Comparison of ENCODE assay signal across 10 cellular contexts in genomic region chr18:62485684-62486083, GRCh38. TPM values are rescaled to one million over a fixed set of nuclear protein-coding genes. Genes with fewer than 3 reads are reported as not detected.
DNase-seq lines count a peak whose midpoint lies in the region; ATAC-seq, FAIRE-seq and TF ChIP-seq lines count a peak whose summit lies in the region.
"Had no signal": no experiment of that assay in that cellular context is flagged by ENCODE, and none has a peak within 500 bp of the region (broad histone marks: within the 10 kb centered on the region; RNA-seq: fewer than 3 reads in every experiment).

No MANE protein-coding gene starts in this region.

- no TSS peak for BruUV-seq in Panc1 (replicated peaks; lab: Mats Ljungman, UMichigan)

- TF ChIP-seq CTCF in Panc1 (IDR thresholded peaks at IDR 0.05) (no peak), fibroblast of pulmonary artery (IDR thresholded peaks at IDR 0.05; ENCODE audit: low read length, missing control alignments) (no peak), chondrocyte (IDR thresholded peaks at IDR 0.05) (no peak)

- H3K27me3 ChIP-seq in Panc1 (ENCODE audit: control insufficient read depth, insufficient read depth, low read length) = no peaks in the 10 kb centered on the region
- H3K27me3 ChIP-seq in small intestine (ENCODE audit: control insufficient read depth in 2 of 2, insufficient read depth in 2 of 2, low read length in 2 of 2) = peaks cover 0 to 3% of the 10 kb centered on the region in 2 donors
- H3K27me3 ChIP-seq in HAP-1 (ENCODE audit: low read depth) = no peaks in the 10 kb centered on the region

- no peak overlapping the region for H3K4me3 Mint-ChIP-seq in chondrocyte (ENCODE audit: unreplicated experiment)

- H3K9me3 ChIP-seq in Panc1 (ENCODE audit: control insufficient read depth, insufficient read depth, low read depth, low read length) = peaks cover 1% of the 10 kb centered on the region; the same call in 1 of the 2 replicates
- no peaks in the 10 kb centered on the region for H3K9me3 ChIP-seq in small intestine (ENCODE audit: control insufficient read depth, low read depth)
- 0 out of 2 replicates have a peak, but pooled peaks cover 2% of the 10 kb centered on the region for H3K9me3 ChIP-seq in HAP-1

- H3K4me3 ChIP-seq in Panc1 (ENCODE audit: low read depth in 2 of 2, low read length in 2 of 2) = peak overlapping the region in 1 of 2 experiments; percentile 46; a peak in 2 of 4 replicates
- H3K4me3 ChIP-seq in fibroblast of pulmonary artery (replicated peaks; ENCODE audit: low read depth, low read length) = no peak overlapping the region
- no peak overlapping the region for H3K4me3 ChIP-seq in small intestine (ENCODE audit: low read depth in 1 of 2, low read length in 2 of 2)
- H3K4me3 ChIP-seq in HAP-1 = no peak overlapping the region

- H3K27ac ChIP-seq in Panc1 (ENCODE audit: low read length) (peak overlapping the region; percentile 76), small intestine (ENCODE audit: low read depth in 1 of 2, low read length in 1 of 2) (peak overlapping the region; percentile 66 to 81)

- no peak overlapping the region for H3K27ac Mint-ChIP-seq in chondrocyte (ENCODE audit: unreplicated experiment)

- H3K27me3 Mint-ChIP-seq in chondrocyte (ENCODE audit: low read depth) = peaks cover 8% of the 10 kb centered on the region

- CTCF ChIA-PET in Panc1 (lab: Charles Lee) = no interaction called here

- peak; percentile 92 for ATAC-seq in Panc1
- ATAC-seq in HG03039 (IDR thresholded peaks at IDR 0.05; ENCODE audit: unreplicated experiment) = no peak

- no peaks in the 10 kb centered on the region for H3K36me3 ChIP-seq in Panc1 (ENCODE audit: control insufficient read depth, insufficient read depth, low read length)
- H3K36me3 ChIP-seq in small intestine (ENCODE audit: control insufficient read depth in 2 of 2, insufficient read depth in 2 of 2, low read length in 2 of 2) = no peaks in the 10 kb centered on the region
- H3K36me3 ChIP-seq in HAP-1 (replicated peaks) = no peaks in the 10 kb centered on the region

- peaks cover 5% of the 10 kb centered on the region for H3K36me3 Mint-ChIP-seq in chondrocyte (ENCODE audit: low read depth)

- DNase-seq in SIG-M5 treated with dmso at 0.1 percent for 504 hours (lab: John Stamatoyannopoulos, UW; ENCODE audit: unreplicated experiment) (peak; percentile 40), SIG-M5 (lab: John Stamatoyannopoulos, UW) (no peak), Panc1 (ENCODE audit: low read depth, low spot score) (peak; percentile 67), fibroblast of pulmonary artery (ENCODE audit: low read depth) (peak; percentile 83), small intestine (peak; percentile 82), chondrocyte (ENCODE audit: low spot score) (no peak), HAP-1 (ENCODE audit: low spot score in 2 of 2) (no peak)
- DNase-seq: activated effector memory CD4-positive, alpha-beta T cell treated with anti-CD3 and anti-CD28 coated beads, Interleukin-2, amount 50 U/mL, for 16 hours; left cardiac atrium had no signal

- POLR2A ChIA-PET in Panc1 (lab: Charles Lee) = interaction anchor here (0.5 kb wide), 1 partner anchor 28 kb away, joined by 3 read pairs; no protein-coding TSS in a partner anchor

- no peak for FAIRE-seq in small intestine (lab: Jason Lieb, UNC)

- 7 to 35% (median 35%) methylated on average over 9 of the region's 9 CpGs for WGBS in small intestine, 3 donors

- H3K9me3 Mint-ChIP-seq in chondrocyte (ENCODE audit: low read depth) = peaks cover 13% of the 10 kb centered on the region

- in situ Hi-C loops in Panc1 (cut with HindIII; ENCODE audit: low pct_unique_long_range_greater_than_20kb, low sequenced_read_pairs) = no loop called here
- in situ Hi-C loops in HAP-1 (cut with MboI; ENCODE audit: low sequenced_read_pairs) = no loop called here

- peaks cover 12% of the 10 kb centered on the region for H3K4me1 ChIP-seq in Panc1 (ENCODE audit: control insufficient read depth, insufficient read depth, low read length)
- peaks cover 5 to 8% of the 10 kb centered on the region in 2 donors for H3K4me1 ChIP-seq in small intestine (ENCODE audit: control insufficient read depth in 2 of 2, insufficient read depth in 1 of 2, low read depth in 1 of 2, low read length in 1 of 2)
- no peaks in the 10 kb centered on the region for H3K4me1 ChIP-seq in HAP-1

- intact Hi-C loops in Panc1 (cut with micrococcal nuclease; ENCODE audit: unreplicated experiment) = no loop called here

- peaks cover 12% of the 10 kb centered on the region for H3K4me1 Mint-ChIP-seq in chondrocyte (ENCODE audit: low read depth)

RNA-seq across cellular contexts. Expression of gene ZCCHC2, which starts 37.1 kb away (rescaled TPM):
- total RNA-seq in Panc1 (2021; ENCODE audit: unreplicated experiment) = 18.2 TPM
- polyA plus RNA-seq in Panc1 (2012; ENCODE audit: insufficient read length) = 10.8 TPM
- 1 to 10 TPM; 5.1 to 8.7 (median 7.9) TPM for polyA plus RNA-seq in small intestine
- 12.6 to 13.2 TPM (median 12.6 TPM) in 3 replicates for total RNA-seq in chondrocyte

Comparison
In these comparisons a context has a peak if more than half of its experiments do, and no peak if none do; other contexts are left out.
1. DNase-seq: peak in SIG-M5 treated with dmso at 0.1 percent for 504 hours (single experiment), Panc1 (single experiment), fibroblast of pulmonary artery (single experiment) and small intestine (single experiment); none in SIG-M5 (single experiment), chondrocyte (single experiment) and HAP-1 (0 of 2).